In genomic region chr2:213171147-213171546, GRCh38 we compare ENCODE assay signal across 37 cellular contexts.
"Had no signal": no experiment of that assay in that cellular context is flagged by ENCODE, and none has a peak within 500 bp of the region (broad histone marks: within the 10 kb centered on the region; RNA-seq: fewer than 3 reads in every experiment).

No MANE protein-coding gene starts in this region.

- ATAC-seq: activated CD4-positive, CD25-positive, alpha-beta regulatory T cell treated with anti-CD3 and anti-CD28 coated beads, Interleukin-2, amount 50 U/mL, for 24 hours; activated CD8-positive, alpha-beta memory T cell treated with anti-CD3 and anti-CD28 coated beads, Interleukin-2, amount 10 ng/mL, durations not matched to agents 7 days and 5 days; activated CD8-positive, alpha-beta T cell treated with anti-CD3 and anti-CD28 coated beads, Interleukin-2, amount 10 ng/mL, durations not matched to agents 7 days and 5 days; activated naive CD8-positive, alpha-beta T cell treated with anti-CD3 and anti-CD28 coated beads, Interleukin-2, amount 50 U/mL, for 24 hours; body of pancreas; effector memory CD8-positive, alpha-beta T cell; foreskin keratinocyte; gastrocnemius medialis; heart left ventricle; T-helper 17 cell had no signal

- H3K27me3 Mint-ChIP-seq: activated B cell treated with CpG ODN at 0.5 μM for 24 hours; activated CD4-positive, alpha-beta memory T cell treated with anti-CD3 and anti-CD28 coated beads for 36 hours; activated CD8-positive, alpha-beta memory T cell treated with anti-CD3 and anti-CD28 coated beads, Interleukin-2, amount 10 ng/mL, durations not matched to agents 7 days and 5 days; activated naive CD4-positive, alpha-beta T cell treated with anti-CD3 and anti-CD28 coated beads, Interleukin-2, amount 50 U/mL, for 24 hours; activated naive CD8-positive, alpha-beta T cell treated with anti-CD3 and anti-CD28 coated beads for 36 hours; activated naive CD8-positive, alpha-beta T cell treated with anti-CD3 and anti-CD28 coated beads, Interleukin-2, amount 50 U/mL, for 24 hours; effector memory CD8-positive, alpha-beta T cell had no signal

- H3K27ac Mint-ChIP-seq: activated B cell treated with CpG ODN at 0.5 μM for 24 hours; activated CD4-positive, alpha-beta memory T cell treated with anti-CD3 and anti-CD28 coated beads for 36 hours; activated CD8-positive, alpha-beta memory T cell treated with anti-CD3 and anti-CD28 coated beads, Interleukin-2, amount 10 ng/mL, durations not matched to agents 7 days and 5 days; activated CD8-positive, alpha-beta T cell treated with anti-CD3 and anti-CD28 coated beads, Interleukin-2, amount 10 ng/mL, durations not matched to agents 7 days and 5 days; activated naive CD4-positive, alpha-beta T cell treated with anti-CD3 and anti-CD28 coated beads for 36 hours; activated naive CD4-positive, alpha-beta T cell treated with anti-CD3 and anti-CD28 coated beads, Interleukin-2, amount 50 U/mL, for 24 hours; activated naive CD8-positive, alpha-beta T cell treated with anti-CD3 and anti-CD28 coated beads for 36 hours; activated naive CD8-positive, alpha-beta T cell treated with anti-CD3 and anti-CD28 coated beads, Interleukin-2, amount 50 U/mL, for 24 hours; activated T-helper 1 cell treated with anti-CD3 and anti-CD28 coated beads, Interleukin-12 subunit alpha, Interleukin-12 subunit beta, Interleukin-2, Interleukin-4 antibody, amounts not matched to agents 30 ng/mL and 10 ng/mL and 1 ng/mL, durations not matched to agents 14 hours and 24 hours and 36 hours; activated T-helper 2 cell treated with anti-CD3 and anti-CD28 coated beads, Interferon-gamma antibody, Interleukin-2, Interleukin-4, amounts not matched to agents 10 μg/mL and 5 μg/mL and 100 μg/mL, durations not matched to agents 14 hours and 24 hours and 36 hours; effector memory CD8-positive, alpha-beta T cell; T-helper 17 cell; T-helper 2 cell treated with Interferon-gamma antibody and Interleukin-4, amounts not matched to agents 5 μg/mL and 100 μg/mL, for 36 hours had no signal

- H3K36me3 Mint-ChIP-seq: activated CD4-positive, alpha-beta memory T cell treated with anti-CD3 and anti-CD28 coated beads for 36 hours; activated CD8-positive, alpha-beta memory T cell treated with anti-CD3 and anti-CD28 coated beads, Interleukin-2, amount 10 ng/mL, durations not matched to agents 7 days and 5 days; activated naive CD4-positive, alpha-beta T cell treated with anti-CD3 and anti-CD28 coated beads, Interleukin-2, amount 50 U/mL, for 24 hours; activated naive CD8-positive, alpha-beta T cell treated with anti-CD3 and anti-CD28 coated beads for 36 hours had no signal

- H3K4me3 Mint-ChIP-seq: activated B cell treated with CpG ODN at 0.5 μM for 24 hours; activated CD4-positive, alpha-beta memory T cell treated with anti-CD3 and anti-CD28 coated beads for 36 hours; activated CD8-positive, alpha-beta memory T cell treated with anti-CD3 and anti-CD28 coated beads, Interleukin-2, amount 10 ng/mL, durations not matched to agents 7 days and 5 days; activated CD8-positive, alpha-beta T cell treated with anti-CD3 and anti-CD28 coated beads, Interleukin-2, amount 10 ng/mL, durations not matched to agents 7 days and 5 days; activated naive CD4-positive, alpha-beta T cell treated with anti-CD3 and anti-CD28 coated beads for 36 hours; activated naive CD4-positive, alpha-beta T cell treated with anti-CD3 and anti-CD28 coated beads, Interleukin-2, amount 50 U/mL, for 24 hours; activated naive CD8-positive, alpha-beta T cell treated with anti-CD3 and anti-CD28 coated beads for 36 hours; activated naive CD8-positive, alpha-beta T cell treated with anti-CD3 and anti-CD28 coated beads, Interleukin-2, amount 50 U/mL, for 24 hours; activated T-helper 1 cell treated with anti-CD3 and anti-CD28 coated beads, Interleukin-12 subunit alpha, Interleukin-12 subunit beta, Interleukin-2, Interleukin-4 antibody, amounts not matched to agents 30 ng/mL and 10 ng/mL and 1 ng/mL, durations not matched to agents 14 hours and 24 hours and 36 hours; effector memory CD8-positive, alpha-beta T cell; T-helper 17 cell; T-helper 2 cell treated with Interferon-gamma antibody and Interleukin-4, amounts not matched to agents 5 μg/mL and 100 μg/mL, for 36 hours had no signal

- H3K4me1 ChIP-seq: adrenal gland, body of pancreas, foreskin keratinocyte, heart left ventricle had no signal

- H3K9me3 Mint-ChIP-seq: activated B cell treated with CpG ODN at 0.5 μM for 24 hours; activated CD4-positive, alpha-beta memory T cell treated with anti-CD3 and anti-CD28 coated beads for 36 hours; activated naive CD4-positive, alpha-beta T cell treated with anti-CD3 and anti-CD28 coated beads for 36 hours; activated naive CD4-positive, alpha-beta T cell treated with anti-CD3 and anti-CD28 coated beads, Interleukin-2, amount 50 U/mL, for 24 hours; activated naive CD8-positive, alpha-beta T cell treated with anti-CD3 and anti-CD28 coated beads for 36 hours; activated naive CD8-positive, alpha-beta T cell treated with anti-CD3 and anti-CD28 coated beads, Interleukin-2, amount 50 U/mL, for 24 hours; activated T-helper 1 cell treated with anti-CD3 and anti-CD28 coated beads, Interleukin-12 subunit alpha, Interleukin-12 subunit beta, Interleukin-2, Interleukin-4 antibody, amounts not matched to agents 30 ng/mL and 10 ng/mL and 1 ng/mL, durations not matched to agents 14 hours and 24 hours and 36 hours; activated T-helper 2 cell treated with anti-CD3 and anti-CD28 coated beads, Interferon-gamma antibody, Interleukin-2, Interleukin-4, amounts not matched to agents 10 μg/mL and 5 μg/mL and 100 μg/mL, durations not matched to agents 14 hours and 24 hours and 36 hours; T-helper 2 cell treated with Interferon-gamma antibody and Interleukin-4, amounts not matched to agents 5 μg/mL and 100 μg/mL, for 36 hours had no signal

- H3K9me3 ChIP-seq: adrenal gland, body of pancreas, esophagus muscularis mucosa, gastrocnemius medialis, heart left ventricle had no signal

- H3K27ac ChIP-seq: adrenal gland, body of pancreas, esophagus muscularis mucosa, foreskin keratinocyte, gastrocnemius medialis, heart left ventricle, WERI-Rb-1 had no signal

- H3K36me3 ChIP-seq: adrenal gland, esophagus muscularis mucosa, gastrocnemius medialis, heart left ventricle, WERI-Rb-1 had no signal

- FAIRE-seq: colon had no signal

- H3K4me1 Mint-ChIP-seq: activated CD8-positive, alpha-beta memory T cell treated with anti-CD3 and anti-CD28 coated beads, Interleukin-2, amount 10 ng/mL, durations not matched to agents 7 days and 5 days; activated naive CD4-positive, alpha-beta T cell treated with anti-CD3 and anti-CD28 coated beads, Interleukin-2, amount 50 U/mL, for 24 hours; activated naive CD8-positive, alpha-beta T cell treated with anti-CD3 and anti-CD28 coated beads for 36 hours; T-helper 17 cell had no signal

- H3K4me3 ChIP-seq: adrenal gland, body of pancreas, esophagus muscularis mucosa, gastrocnemius medialis, heart left ventricle had no signal

- DNase-seq: activated B cell treated with CpG ODN at 0.5 μM for 24 hours; activated CD4-positive, alpha-beta memory T cell treated with anti-CD3 and anti-CD28 coated beads for 36 hours; activated CD4-positive, alpha-beta T cell treated with anti-CD3 and anti-CD28 coated beads for 48 hours; activated CD4-positive, alpha-beta T cell treated with anti-CD3 and anti-CD28 coated beads, Interleukin-2, amount 50 U/mL, for 1 hour; activated CD8-positive, alpha-beta memory T cell treated with anti-CD3 and anti-CD28 coated beads, Interleukin-2, amount 10 ng/mL, durations not matched to agents 7 days and 5 days; activated CD8-positive, alpha-beta memory T cell treated with anti-CD3 and anti-CD28 coated beads, Interleukin-2, amount 50 U/mL, for 4 hours; activated CD8-positive, alpha-beta T cell treated with anti-CD3 and anti-CD28 coated beads, Interleukin-2, amount 10 ng/mL, durations not matched to agents 7 days and 5 days; activated effector memory CD4-positive, alpha-beta T cell treated with anti-CD3 and anti-CD28 coated beads, Interleukin-2, amount 50 U/mL, for 16 hours; activated naive CD4-positive, alpha-beta T cell treated with anti-CD3 and anti-CD28 coated beads for 36 hours; activated naive CD8-positive, alpha-beta T cell treated with anti-CD3 and anti-CD28 coated beads for 36 hours; activated naive CD8-positive, alpha-beta T cell treated with anti-CD3 and anti-CD28 coated beads, Interleukin-2, amount 50 U/mL, for 24 hours; activated T-cell treated with anti-CD3 and anti-CD28 coated beads, Interleukin-2, amount 50 U/mL, for 1 hour; activated T-cell treated with anti-CD3 and anti-CD28 coated beads, Interleukin-2, amount 50 U/mL, for 48 hours; adrenal gland; amygdala; aorta; body of pancreas; caudate nucleus; cortex of kidney; dermis blood vessel endothelial cell; effector CD4-positive, alpha-beta T cell; effector memory CD8-positive, alpha-beta T cell; erythroblast; foreskin keratinocyte; gastrocnemius medialis; glutamatergic neuron; heart left ventricle; T-helper 17 cell; T1000; WERI-Rb-1 had no signal

- H3K27me3 ChIP-seq: adrenal gland, body of pancreas, esophagus muscularis mucosa, foreskin keratinocyte, gastrocnemius medialis, heart left ventricle had no signal
